ENCODE assay signal across 16 cellular contexts in the genomic region with DNA sequence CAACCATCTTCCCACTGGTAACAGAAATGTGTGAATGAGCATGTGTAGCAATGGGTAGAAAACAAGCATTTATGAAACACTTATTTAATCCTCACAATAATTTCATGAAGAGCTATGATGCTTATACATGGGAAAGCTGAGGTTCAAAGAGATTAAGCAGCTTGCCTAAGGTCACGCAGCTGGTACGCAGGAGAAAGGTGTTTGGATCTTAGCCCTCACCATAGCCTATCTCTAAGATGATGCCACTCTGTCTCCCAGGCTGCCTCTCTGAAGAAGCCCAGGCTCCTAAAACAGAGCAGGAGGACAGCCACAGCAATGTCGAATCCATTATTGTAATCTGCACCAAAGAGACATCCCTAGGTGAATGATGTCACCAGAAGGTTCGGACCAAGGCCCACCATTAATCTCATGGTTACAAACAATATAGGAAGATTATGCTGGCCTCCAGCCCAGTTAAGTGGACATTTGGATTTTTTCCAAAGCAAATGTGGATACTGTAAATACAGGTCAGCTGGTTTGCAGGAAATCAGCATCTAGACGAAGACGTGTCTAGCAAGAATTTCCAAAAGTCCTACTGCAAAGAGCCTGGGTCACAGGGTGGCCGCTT.
A peak's percentile ranks its signal among the peaks of the same experiment; 100 is the strongest.
DNase-seq lines count a peak whose midpoint lies in the region; ATAC-seq and TF ChIP-seq lines count a peak whose summit lies in the region.
"Had no signal": no experiment of that assay in that cellular context is flagged by ENCODE, and none has a peak within 500 bp of the region (broad histone marks: within the 10 kb centered on the region; RNA-seq: fewer than 3 reads in every experiment).

No MANE protein-coding gene starts in this region.

- no peaks in the 10 kb centered on the region for H3K36me3 Mint-ChIP-seq in Calu3 (ENCODE audit: insufficient read depth, unreplicated experiment)

- H3K4me3 Mint-ChIP-seq in Calu3 (ENCODE audit: low read depth, unreplicated experiment): no peak overlapping the region

- no peaks in the 10 kb centered on the region for H3K4me1 ChIP-seq in breast epithelium
- H3K4me1 ChIP-seq: foreskin keratinocyte had no signal

- peaks cover 43% of the 10 kb centered on the region for H3K4me1 Mint-ChIP-seq in Calu3 (ENCODE audit: low read depth, unreplicated experiment)

- H3K27me3 Mint-ChIP-seq in Calu3 (ENCODE audit: unreplicated experiment): peaks cover 7% of the 10 kb centered on the region

- no peak for TF ChIP-seq POLR2A in breast epithelium (IDR thresholded peaks at IDR 0.05)

- TF ChIP-seq CTCF in Calu3 (IDR thresholded peaks at IDR 0.05; ENCODE audit: unreplicated experiment): no peak
- no peak for TF ChIP-seq CTCF in breast epithelium (IDR thresholded peaks at IDR 0.05)

- H3K27me3 ChIP-seq in breast epithelium: no peaks in the 10 kb centered on the region

- CTCF ChIA-PET in Calu3 (lab: Charles Lee): no interaction called here

- no peak overlapping the region for H3K27ac ChIP-seq in breast epithelium
- H3K27ac ChIP-seq: foreskin keratinocyte, left ventricle myocardium inferior had no signal

- BruUV-seq in Calu3 (replicated peaks; lab: Mats Ljungman, UMichigan): no TSS peak

- no peaks in the 10 kb centered on the region for H3K9me3 Mint-ChIP-seq in Calu3 (ENCODE audit: low read depth, unreplicated experiment)

- H3K9me3 ChIP-seq in breast epithelium: no peaks in the 10 kb centered on the region
- H3K9me3 ChIP-seq: Caco-2, left ventricle myocardium inferior had no signal

- no peak overlapping the region for H3K4me3 ChIP-seq in breast epithelium
- H3K4me3 ChIP-seq: left ventricle myocardium inferior had no signal

- no peak overlapping the region for H3K27ac Mint-ChIP-seq in Calu3 (ENCODE audit: unreplicated experiment)

- no peak for ATAC-seq in Right ventricle myocardium superior (ENCODE audit: poor library complexity)
- ATAC-seq: foreskin keratinocyte had no signal

- intact Hi-C loops in Calu3 (cut with micrococcal nuclease; ENCODE audit: unreplicated experiment) (no loop called here), breast epithelium (cut with DNase I; ENCODE audit: low total_unique reads) (no loop called here), Right ventricle myocardium superior (cut with DNase I) (no loop called here)

- no peaks in the 10 kb centered on the region for H3K36me3 ChIP-seq in breast epithelium
- H3K36me3 ChIP-seq: left ventricle myocardium inferior had no signal

- DNase-seq in Calu3: peak; percentile 37
- DNase-seq in NCI-H146 treated with DMSO at 0.1 percent for 48 hours (lab: John Stamatoyannopoulos, UW; ENCODE audit: unreplicated experiment): peak; percentile 75
- peak; percentile 21 for DNase-seq in SHP77 treated with DMSO at 0.1 percent for 48 hours (lab: John Stamatoyannopoulos, UW)
- peak; percentile 42 to 70 for DNase-seq in lung microvascular endothelial cell (ENCODE audit: low read depth in 2 of 2)
- no peak for DNase-seq in RKO (ENCODE audit: low spot score)
- no peak for DNase-seq in breast epithelium (ENCODE audit: low spot score in 2 of 2)
- no peak for DNase-seq in Right ventricle myocardium superior
- DNase-seq in islet precursor cell: no peak
- DNase-seq: activated CD4-positive, alpha-beta T cell treated with anti-CD3 and anti-CD28 coated beads for 4 hours; activated gamma-delta T cell treated with Interleukin-2 at 50 U/mL for 16 hours; Caco-2; foreskin keratinocyte; IMR-90; left ventricle myocardium inferior; NCI-H446; OCI-M1 had no signal

Comparison
In these comparisons a context has a peak if more than half of its experiments do, and no peak if none do; other contexts are left out.
1. DNase-seq: peak in Calu3 (single experiment), NCI-H146 treated with DMSO at 0.1 percent for 48 hours (single experiment), SHP77 treated with DMSO at 0.1 percent for 48 hours (single experiment) and lung microvascular endothelial cell (2 of 2); none in RKO (single experiment), breast epithelium (0 of 2), Right ventricle myocardium superior (single experiment) and islet precursor cell (single experiment).